Comparison of ENCODE assay signal across 1 cellular context in genomic region chr3:188905991-188906635, GRCh38.
TF ChIP-seq lines count a peak whose summit lies in the region.

No MANE protein-coding gene starts in this region.

TF ChIP-seq in WTC11, 78 proteins besides CTCF, POLR2A, EP300 and RAD21 (continued from another document):
- TF ChIP-seq ZNF425 (CRISPR knock-in tag; conservative IDR thresholded peaks at IDR 0.05): no peak
- TF ChIP-seq, protein P1, sequence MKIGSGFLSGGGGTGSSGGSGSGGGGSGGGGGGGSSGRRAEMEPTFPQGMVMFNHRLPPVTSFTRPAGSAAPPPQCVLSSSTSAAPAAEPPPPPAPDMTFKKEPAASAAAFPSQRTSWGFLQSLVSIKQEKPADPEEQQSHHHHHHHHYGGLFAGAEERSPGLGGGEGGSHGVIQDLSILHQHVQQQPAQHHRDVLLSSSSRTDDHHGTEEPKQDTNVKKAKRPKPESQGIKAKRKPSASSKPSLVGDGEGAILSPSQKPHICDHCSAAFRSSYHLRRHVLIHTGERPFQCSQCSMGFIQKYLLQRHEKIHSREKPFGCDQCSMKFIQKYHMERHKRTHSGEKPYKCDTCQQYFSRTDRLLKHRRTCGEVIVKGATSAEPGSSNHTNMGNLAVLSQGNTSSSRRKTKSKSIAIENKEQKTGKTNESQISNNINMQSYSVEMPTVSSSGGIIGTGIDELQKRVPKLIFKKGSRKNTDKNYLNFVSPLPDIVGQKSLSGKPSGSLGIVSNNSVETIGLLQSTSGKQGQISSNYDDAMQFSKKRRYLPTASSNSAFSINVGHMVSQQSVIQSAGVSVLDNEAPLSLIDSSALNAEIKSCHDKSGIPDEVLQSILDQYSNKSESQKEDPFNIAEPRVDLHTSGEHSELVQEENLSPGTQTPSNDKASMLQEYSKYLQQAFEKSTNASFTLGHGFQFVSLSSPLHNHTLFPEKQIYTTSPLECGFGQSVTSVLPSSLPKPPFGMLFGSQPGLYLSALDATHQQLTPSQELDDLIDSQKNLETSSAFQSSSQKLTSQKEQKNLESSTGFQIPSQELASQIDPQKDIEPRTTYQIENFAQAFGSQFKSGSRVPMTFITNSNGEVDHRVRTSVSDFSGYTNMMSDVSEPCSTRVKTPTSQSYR (CRISPR knock-in tag; IDR thresholded peaks at IDR 0.05): no peak
